27 cellular contexts compared by ENCODE assay signal in genomic region chr6:155521719-155522118, GRCh38.
DNase-seq lines count a peak whose midpoint lies in the region; ATAC-seq, FAIRE-seq and TF ChIP-seq lines count a peak whose summit lies in the region.
"Had no signal": no experiment of that assay in that cellular context is flagged by ENCODE, and none has a peak within 500 bp of the region (broad histone marks: within the 10 kb centered on the region; RNA-seq: fewer than 3 reads in every experiment).

No MANE protein-coding gene starts in this region.

- TF ChIP-seq POLR2A in spleen (IDR thresholded peaks at IDR 0.05), result no peak

- CTCF ChIA-PET in HEK293T (lab: Yijun Ruan, JAX), result no interaction called here

- DNase-seq in DMS53 (lab: John Stamatoyannopoulos, UW), result peak; percentile 10
- DNase-seq in DMS53 treated with DMSO at 0.1 percent for 48 hours (lab: John Stamatoyannopoulos, UW; ENCODE audit: unreplicated experiment), result no peak
- peak; percentile 51 for DNase-seq in RCC 7860 (ENCODE audit: low spot score)
- DNase-seq in fibroblast of the aortic adventitia (ENCODE audit: low read depth), result peak; percentile 40
- peak; percentile 13 for DNase-seq in urothelium cell line (ENCODE audit: low spot score)
- no peak for DNase-seq in HEK293T (ENCODE audit: extremely low spot score)
- no peak for DNase-seq in spleen
- DNase-seq: activated CD8-positive, alpha-beta T cell treated with anti-CD3 and anti-CD28 coated beads for 36 hours; activated naive CD4-positive, alpha-beta T cell; activated T-cell treated with anti-CD3 and anti-CD28 coated beads, Interleukin-2, amount 50 U/mL, for 1 hour; aorta; Caco-2; head of caudate nucleus; HFFc6; KBM-7; left ventricle myocardium inferior; NCI-H1105 treated with DMSO at 0.1 percent for 48 hours; NCI-H2081 treated with DMSO at 0.1 percent for 48 hours; NK-92 treated with Interleukin-12 subunit alpha and Interleukin-12 subunit beta, amount 100 ng/mL, for 24 hours; stimulated activated CD4-positive, alpha-beta T cell treated with anti-CD3 and anti-CD28 coated beads, Interleukin-4, amount 100 ng/mL, for 4 hours; T-helper 9 cell; upper lobe of left lung had no signal

- no peaks in the 10 kb centered on the region for H3K27me3 ChIP-seq in spleen (replicated peaks in 1 of 7)
- H3K27me3 ChIP-seq: esophagus muscularis mucosa, upper lobe of left lung had no signal

- H3K4me3 ChIP-seq in fibroblast of the aortic adventitia (ENCODE audit: low read depth, low read length), result no peak overlapping the region
- no peak overlapping the region for H3K4me3 ChIP-seq in spleen
- H3K4me3 ChIP-seq: esophagus muscularis mucosa, left ventricle myocardium inferior, upper lobe of left lung had no signal

- intact Hi-C loops in spleen (cut with DNase I; ENCODE audit: low total_unique reads), result no loop called here

- POLR2A ChIA-PET in HEK293T (lab: Yijun Ruan, JAX), result no interaction called here

- H3K4me1 ChIP-seq in spleen, result no peaks in the 10 kb centered on the region
- H3K4me1 ChIP-seq: Caco-2, esophagus muscularis mucosa, left ventricle myocardium inferior, upper lobe of left lung had no signal

- TF ChIP-seq CTCF in fibroblast of the aortic adventitia (IDR thresholded peaks at IDR 0.05; ENCODE audit: insufficient read depth, low read length), result no peak
- no peak for TF ChIP-seq CTCF in spleen (IDR thresholded peaks at IDR 0.05 in 8 of 11, conservative IDR thresholded peaks at IDR 0.05 in 3 of 11)

- no peaks in the 10 kb centered on the region for H3K36me3 ChIP-seq in spleen
- H3K36me3 ChIP-seq: esophagus muscularis mucosa, left ventricle myocardium inferior, upper lobe of left lung had no signal

- ATAC-seq in GM19397 (IDR thresholded peaks at IDR 0.05; ENCODE audit: unreplicated experiment), result no peak
- ATAC-seq: activated CD8-positive, alpha-beta T cell treated with anti-CD3 and anti-CD28 coated beads for 36 hours; SK-N-SH treated with all-trans-retinoic acid at 6 μM for 48 hours had no signal

- no peak overlapping the region for H3K27ac ChIP-seq in spleen
- H3K27ac ChIP-seq: 22Rv1, esophagus muscularis mucosa, left ventricle myocardium inferior, RWPE1, upper lobe of left lung had no signal

- H3K9me3 ChIP-seq in spleen, result no peaks in the 10 kb centered on the region
- H3K9me3 ChIP-seq: Caco-2, esophagus muscularis mucosa, left ventricle myocardium inferior, upper lobe of left lung had no signal

- FAIRE-seq in RCC 7860 (lab: Jason Lieb, UNC) (no peak), urothelium cell line (lab: Jason Lieb, UNC) (no peak)

TF ChIP-seq in HEK293T, 16 proteins besides CTCF, POLR2A, EP300 and RAD21:
- TF ChIP-seq CTBP1 (IDR thresholded peaks at IDR 0.05; ENCODE audit: borderline replicate concordance) (no peak), SP1 (IDR thresholded peaks at IDR 0.05) (no peak), FOXK2 (IDR thresholded peaks at IDR 0.05) (no peak), PKNOX1 (IDR thresholded peaks at IDR 0.05) (no peak), HDGF (IDR thresholded peaks at IDR 0.05; ENCODE audit: borderline replicate concordance) (no peak), LEF1 (IDR thresholded peaks at IDR 0.05; ENCODE audit: borderline replicate concordance) (no peak), ARNT (IDR thresholded peaks at IDR 0.05) (no peak), FOXM1 (IDR thresholded peaks at IDR 0.05; ENCODE audit: borderline replicate concordance) (no peak), ELF4 (IDR thresholded peaks at IDR 0.05) (no peak), NFRKB (IDR thresholded peaks at IDR 0.05) (no peak)

Comparison
In these comparisons a context has a peak if more than half of its experiments do, and no peak if none do; other contexts are left out.
1. DNase-seq: peak in DMS53 (single experiment), RCC 7860 (single experiment), fibroblast of the aortic adventitia (single experiment) and urothelium cell line (single experiment); none in DMS53 treated with DMSO at 0.1 percent for 48 hours (single experiment), HEK293T (single experiment) and spleen (single experiment).